Comparison of ENCODE assay signal across 16 cellular contexts in the genomic region with DNA sequence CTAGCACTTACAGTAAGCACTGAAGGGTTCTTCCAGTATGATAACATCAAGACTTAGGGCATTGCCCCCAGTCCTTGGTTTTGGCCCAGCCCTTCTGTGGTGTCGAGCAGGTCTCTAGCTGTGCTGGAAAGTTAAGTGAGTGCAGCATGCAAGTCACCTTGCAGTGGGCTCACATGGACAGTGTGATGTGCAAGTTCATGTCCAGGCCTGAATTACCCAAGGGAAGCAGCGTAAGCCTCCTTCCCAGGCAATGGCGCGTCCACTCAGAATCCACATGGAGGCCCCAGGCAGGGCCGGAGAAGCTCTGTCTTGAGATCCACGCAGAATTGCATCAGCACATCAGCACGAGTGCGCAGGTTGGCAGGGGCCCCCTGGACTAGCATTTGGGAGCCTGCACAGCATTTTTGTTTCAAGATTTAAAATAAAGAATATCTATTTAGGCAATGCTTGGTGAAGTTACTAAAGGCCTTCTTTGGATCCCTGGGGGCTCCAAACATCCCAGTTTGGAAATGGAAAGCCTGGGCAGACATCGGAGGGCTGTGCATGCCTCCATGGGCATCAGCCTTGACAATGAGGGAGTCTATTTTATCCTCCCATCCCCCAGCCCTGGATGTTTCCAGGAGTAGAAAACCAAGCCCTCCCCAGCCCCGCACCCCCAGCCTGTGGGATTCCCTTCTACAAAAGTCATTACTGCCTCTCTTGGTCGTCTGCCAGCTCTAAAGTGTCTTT.
"Had no signal": no experiment of that assay in that cellular context is flagged by ENCODE, and none has a peak within 500 bp of the region (broad histone marks: within the 10 kb centered on the region; RNA-seq: fewer than 3 reads in every experiment).

No MANE protein-coding gene starts in this region.

- H3K4me1 ChIP-seq: lower lobe of right lung, psoas muscle, sigmoid colon had no signal

- H3K27me3 ChIP-seq: sigmoid colon had no signal

- H3K36me3 ChIP-seq: lower lobe of right lung, sigmoid colon had no signal

- H3K9me3 ChIP-seq: lower lobe of right lung, psoas muscle, sigmoid colon had no signal

- H3K4me3 ChIP-seq: lower lobe of right lung, psoas muscle, sigmoid colon had no signal

- ATAC-seq: activated T-helper 17 cell treated with anti-CD3 and anti-CD28 coated beads, Interleukin-2, amount 50 U/mL, for 72 hours; left cardiac atrium; lower lobe of right lung; psoas muscle had no signal

- H3K27ac ChIP-seq: lower lobe of right lung, psoas muscle, sigmoid colon, VCaP had no signal

- DNase-seq: activated CD4-positive, alpha-beta T cell treated with anti-CD3 and anti-CD28 coated beads for 48 hours; activated naive CD4-positive, alpha-beta T cell treated with anti-CD3 and anti-CD28 coated beads, Interleukin-2, amount 10 ng/mL, durations not matched to agents 7 days and 5 days; activated T-cell treated with anti-CD3 and anti-CD28 coated beads for 4 hours; hippocampal formation; immature natural killer cell; left cardiac atrium; lower lobe of right lung; midbrain; psoas muscle; sigmoid colon; stimulated activated CD4-positive, alpha-beta T cell treated with anti-CD3 and anti-CD28 coated beads, Interleukin-2, amount 100 ng/mL, for 48 hours; stimulated activated naive CD4-positive, alpha-beta T cell treated with Interleukin-2 at 50 U/mL for 16 hours; SW 1271; T1000 had no signal
